Comparison of ENCODE assay signal across 1 cellular context in genomic region chr11:130164221-130164570, GRCh38.
TF ChIP-seq lines count a peak whose summit lies in the region.

No MANE protein-coding gene starts in this region.

TF ChIP-seq in HCT116, 20 proteins besides CTCF, POLR2A, EP300 and RAD21 (continued from another document):
- TF ChIP-seq REST (IDR thresholded peaks at IDR 0.05; ENCODE audit: low read depth) (no peak), FOSL1 (IDR thresholded peaks at IDR 0.05; ENCODE audit: low read depth) (no peak), TCF7L2 (IDR thresholded peaks at IDR 0.05; ENCODE audit: borderline replicate concordance, extremely low read depth, insufficient read depth, insufficient read length) (no peak), EZH2phosphoT487 (IDR thresholded peaks at IDR 0.05; ENCODE audit: borderline replicate concordance) (no peak), ZNF274 (IDR thresholded peaks at IDR 0.05; ENCODE audit: low read depth, low read length) (no peak), ZBTB33 (IDR thresholded peaks at IDR 0.05; ENCODE audit: extremely low read depth, insufficient replicate concordance, low read length) (no peak), EZH2 (IDR thresholded peaks at IDR 0.05) (no peak), SRF (IDR thresholded peaks at IDR 0.05; ENCODE audit: low read depth) (no peak), CEBPB (IDR thresholded peaks at IDR 0.05; ENCODE audit: low read depth) (no peak), ZFX (IDR thresholded peaks at IDR 0.05) (no peak), ELF1 (IDR thresholded peaks at IDR 0.05; ENCODE audit: borderline replicate concordance, low read depth) (no peak), JUND (IDR thresholded peaks at IDR 0.05) (no peak), MAX (IDR thresholded peaks at IDR 0.05) (no peak), CBX3 (IDR thresholded peaks at IDR 0.05; ENCODE audit: low read depth) (no peak), SIN3A (IDR thresholded peaks at IDR 0.05; ENCODE audit: low read depth) (no peak)
- TF ChIP-seq, protein P1, sequence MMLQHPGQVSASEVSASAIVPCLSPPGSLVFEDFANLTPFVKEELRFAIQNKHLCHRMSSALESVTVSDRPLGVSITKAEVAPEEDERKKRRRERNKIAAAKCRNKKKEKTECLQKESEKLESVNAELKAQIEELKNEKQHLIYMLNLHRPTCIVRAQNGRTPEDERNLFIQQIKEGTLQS (IDR thresholded peaks at IDR 0.05), result no peak
